Comparison of ENCODE assay signal across 8 cellular contexts in the genomic region with DNA sequence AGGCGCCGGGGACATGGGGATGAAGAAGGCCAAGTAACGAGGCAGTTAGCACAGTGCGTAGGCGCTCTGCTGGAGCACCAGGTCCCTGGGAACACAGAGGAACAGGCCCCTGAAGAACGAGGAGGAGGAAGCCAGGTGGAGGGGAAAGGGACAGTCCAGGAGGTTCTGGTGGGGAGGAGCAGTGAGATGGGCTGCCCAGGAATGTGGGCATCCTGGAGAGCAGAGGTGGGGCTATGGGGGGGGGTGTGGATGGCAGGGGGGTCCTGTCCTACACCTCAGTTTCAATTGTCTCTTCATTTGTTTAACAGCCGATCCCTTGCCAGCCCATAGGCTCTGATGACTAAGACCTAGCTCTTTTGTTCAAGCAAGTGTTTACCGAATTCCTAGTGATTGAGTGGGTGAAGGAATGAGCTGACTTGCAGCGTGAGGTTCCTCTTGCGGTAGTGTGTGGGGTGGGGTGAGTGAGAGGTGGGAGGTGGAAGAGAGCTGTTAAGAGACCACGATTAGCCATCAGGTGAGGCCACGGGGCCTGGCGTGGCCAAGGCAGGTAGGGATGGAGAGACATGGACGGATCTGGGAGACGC. TPM values are rescaled to one million over a fixed set of nuclear protein-coding genes. Genes with fewer than 3 reads are reported as not detected.
DNase-seq lines count a peak whose midpoint lies in the region; ATAC-seq and TF ChIP-seq lines count a peak whose summit lies in the region.

No MANE protein-coding gene starts in this region.

- H3K27me3 ChIP-seq in heart right ventricle, result no peaks in the 10 kb centered on the region
- no peaks in the 10 kb centered on the region for H3K27me3 ChIP-seq in right lobe of liver

- no peaks in the 10 kb centered on the region for H3K27me3 Mint-ChIP-seq in MCF 10A (ENCODE audit: insufficient read depth, unreplicated experiment)

- H3K36me3 Mint-ChIP-seq in MCF 10A (ENCODE audit: insufficient read depth, unreplicated experiment), result peaks cover 43% of the 10 kb centered on the region

- no peaks in the 10 kb centered on the region for H3K9me3 ChIP-seq in heart right ventricle
- H3K9me3 ChIP-seq in right lobe of liver, result no peaks in the 10 kb centered on the region

- H3K4me3 Mint-ChIP-seq in MCF 10A (ENCODE audit: unreplicated experiment), result peak overlapping the region; percentile 22

- no peak for TF ChIP-seq CTCF in heart right ventricle (IDR thresholded peaks at IDR 0.05)
- no peak for TF ChIP-seq CTCF in MCF 10A (IDR thresholded peaks at IDR 0.05; ENCODE audit: unreplicated experiment)
- no peak for TF ChIP-seq CTCF in right lobe of liver (IDR thresholded peaks at IDR 0.05)

- H3K4me3 ChIP-seq in heart right ventricle (no peak overlapping the region), right lobe of liver (no peak overlapping the region), urinary bladder (ENCODE audit: low read depth, low read length) (no peak overlapping the region)

- POLR2A ChIA-PET in MCF 10A (lab: Yijun Ruan, JAX), result interaction anchor here (0.6 to 1.4 kb wide), 11 partner anchors 10 to 286 kb away, joined by 3 to 7 read pairs (median 3); a partner anchor contains a TSS

- WGBS in heart right ventricle, 2 donors, result 74% methylated on average over 15 of the region's 15 CpGs
- 69% methylated on average over 14 of the region's 15 CpGs for WGBS in right lobe of liver (ENCODE audit: insufficient coverage, low coverage, low lambda C conversion rate, missing lambda C conversion rate)
- 68% methylated on average over 15 of the region's 15 CpGs for WGBS in urinary bladder

- ATAC-seq in heart right ventricle (peak in 1 of 8 donors; percentile 10), left ventricle myocardium superior (no peak), right lobe of liver (no peak)

- BruUV-seq in MCF 10A (replicated peaks; lab: Mats Ljungman, UMichigan), result no TSS peak

- H3K4me1 ChIP-seq in heart right ventricle (peaks cover 56 to 87% (median 80%) of the 10 kb centered on the region in 9 donors), right lobe of liver (peaks cover under 1 to 29% (median 14%) of the 10 kb centered on the region in 4 donors), urinary bladder (ENCODE audit: insufficient read depth) (peaks cover 2% of the 10 kb centered on the region)

- CTCF ChIA-PET in MCF 10A (lab: Yijun Ruan, JAX), result interaction anchor here (0.7 to 1.9 kb wide), 4 partner anchors 10 to 31 kb away, joined by 3 to 8 read pairs (median 4); a partner anchor contains a TSS

- DNase-seq in heart right ventricle, result no peak
- no peak for DNase-seq in left ventricle myocardium superior
- peak; percentile 89 for DNase-seq in MCF 10A (ENCODE audit: unreplicated experiment)
- no peak for DNase-seq in right lobe of liver
- no peak for DNase-seq in cortex of kidney (lab: John Stamatoyannopoulos, UW)
- DNase-seq in SK-N-DZ (ENCODE audit: low spot score), result no peak
- DNase-seq in effector CD8-positive, alpha-beta T cell (lab: John Stamatoyannopoulos, UW), result no peak

- intact Hi-C loops in heart right ventricle (cut with DNase I) (no loop called here), left ventricle myocardium superior (cut with micrococcal nuclease) (no loop called here), MCF 10A (cut with micrococcal nuclease) (no loop called here), right lobe of liver (cut with DNase I) (no loop called here)

- H3K4me1 Mint-ChIP-seq in MCF 10A (ENCODE audit: insufficient read depth, unreplicated experiment), result peaks cover 34% of the 10 kb centered on the region

- no peak for TF ChIP-seq POLR2A in right lobe of liver (IDR thresholded peaks at IDR 0.05)

- H3K9me3 Mint-ChIP-seq in MCF 10A (ENCODE audit: unreplicated experiment), result no peaks in the 10 kb centered on the region

- peak overlapping the region; percentile 73 to 93 (median 84) for H3K27ac ChIP-seq in heart right ventricle
- H3K27ac ChIP-seq in right lobe of liver, result peak overlapping the region; percentile 49 to 68 (median 62)
- H3K27ac ChIP-seq in urinary bladder (ENCODE audit: low read depth), result peak overlapping the region; percentile 44

- peaks cover 5 to 69% (median 36%) of the 10 kb centered on the region in 9 donors for H3K36me3 ChIP-seq in heart right ventricle
- H3K36me3 ChIP-seq in right lobe of liver, result peaks cover 2 to 49% (median 26%) of the 10 kb centered on the region in 4 donors
- peaks cover 14% of the 10 kb centered on the region for H3K36me3 ChIP-seq in urinary bladder (ENCODE audit: insufficient read depth)

- H3K27ac Mint-ChIP-seq in MCF 10A (ENCODE audit: low read depth, unreplicated experiment), result peak overlapping the region; percentile 85

RNA-seq across cellular contexts. Expression of a gene that starts 8.4 kb away (rescaled TPM):
- 10 to 100 TPM; 14.7 to 38.9 (median 21.8) TPM for total RNA-seq in heart right ventricle
- 10 to 100 TPM; 26.3 to 49.2 TPM for polyA plus RNA-seq in heart right ventricle
- total RNA-seq in left ventricle myocardium superior, result 39.7 TPM
- total RNA-seq in MCF 10A (2022), result 0.70 and 2.0 TPM in 2 replicates
- total RNA-seq in right lobe of liver, result 10 to 100 TPM; 14.0 to 69.7 (median 38.2) TPM
- 16.8 TPM for total RNA-seq in urinary bladder
- 34.8 TPM for polyA plus RNA-seq in urinary bladder
- polyA plus RNA-seq in SK-N-DZ (2014; cell fraction: cytosol; rRNA removed), result 57.6 and 72.8 TPM in 2 replicates
- 69.4 and 85.5 TPM in 2 replicates for polyA plus RNA-seq in SK-N-DZ (2014; cell fraction: nucleus; rRNA removed)

RNA-seq across cellular contexts. Expression of a gene that starts 30.4 kb away (rescaled TPM):
- 10 to 100 TPM; 15.2 to 45.1 (median 19.6) TPM for total RNA-seq in heart right ventricle
- 10 to 100 TPM; 13.2 to 41.7 TPM for polyA plus RNA-seq in heart right ventricle
- total RNA-seq in left ventricle myocardium superior, result 21.6 TPM
- 30.9 and 31.6 TPM in 2 replicates for total RNA-seq in MCF 10A (2022)
- total RNA-seq in right lobe of liver, result 10 to 100 TPM in 5 of 6 experiments, 1 to 10 TPM in 1; 8.6 to 46.1 (median 22.1) TPM
- 17.1 TPM for total RNA-seq in urinary bladder
- 62.3 TPM for polyA plus RNA-seq in urinary bladder
- 35.5 and 44.0 TPM in 2 replicates for polyA plus RNA-seq in SK-N-DZ (2014; cell fraction: cytosol; rRNA removed)
- 21.8 and 23.4 TPM in 2 replicates for polyA plus RNA-seq in SK-N-DZ (2014; cell fraction: nucleus; rRNA removed)

RNA-seq across cellular contexts. Expression of a gene that starts 30.6 kb away (rescaled TPM):
- total RNA-seq in heart right ventricle, result 10 to 100 TPM in 7 of 10 donors, 1 to 10 TPM in 3; 8.9 to 20.3 (median 11.1) TPM
- 10 to 100 TPM; 10.9 to 12.7 TPM for polyA plus RNA-seq in heart right ventricle
- 16.6 TPM for total RNA-seq in left ventricle myocardium superior
- 3.8 and 5.7 TPM in 2 replicates for total RNA-seq in MCF 10A (2022)
- 10 to 100 TPM in 4 of 6 experiments, 1 to 10 TPM in 2; 7.2 to 12.7 (median 10.4) TPM for total RNA-seq in right lobe of liver
- 5.4 TPM for total RNA-seq in urinary bladder
- 7.8 TPM for polyA plus RNA-seq in urinary bladder
- polyA plus RNA-seq in SK-N-DZ (2014; cell fraction: cytosol; rRNA removed), result 45.3 and 47.4 TPM in 2 replicates
- 103 and 114 TPM in 2 replicates for polyA plus RNA-seq in SK-N-DZ (2014; cell fraction: nucleus; rRNA removed)

RNA-seq across cellular contexts. Expression of a gene that starts 35.0 kb away (rescaled TPM):
- total RNA-seq in heart right ventricle (10 to 100 TPM in 3 of 10 donors, 1 to 10 TPM in 7; 6.0 to 12.0 (median 8.8) TPM), left ventricle myocardium superior (8.0 TPM), MCF 10A (2022) (12.0 and 16.9 TPM in 2 replicates), right lobe of liver (10 to 100 TPM in 2 of 6 experiments, 1 to 10 TPM in 4; 6.6 to 17.3 (median 8.4) TPM), urinary bladder (11.3 TPM)
- polyA plus RNA-seq in heart right ventricle (10 to 100 TPM in 1 of 2 donors, 1 to 10 TPM in 1; 5.0 to 14.2 TPM), urinary bladder (16.4 TPM)
- polyA plus RNA-seq in SK-N-DZ (2014; cell fraction: cytosol; rRNA removed), result 12.6 and 15.4 TPM in 2 replicates
- polyA plus RNA-seq in SK-N-DZ (2014; cell fraction: nucleus; rRNA removed), result 4.0 and 6.7 TPM in 2 replicates

RNA-seq across cellular contexts. Expression of a gene that starts 35.1 kb away (rescaled TPM):
- 10 to 100 TPM; 16.1 to 27.3 (median 20.6) TPM for total RNA-seq in heart right ventricle
- 10 to 100 TPM; 12.7 to 20.6 TPM for polyA plus RNA-seq in heart right ventricle
- total RNA-seq in left ventricle myocardium superior, result 17.4 TPM
- 47.3 and 54.9 TPM in 2 replicates for total RNA-seq in MCF 10A (2022)
- total RNA-seq in right lobe of liver, result 10 to 100 TPM; 10.5 to 18.7 (median 15.6) TPM
- 43.1 TPM for total RNA-seq in urinary bladder
- polyA plus RNA-seq in urinary bladder, result 20.3 TPM
- polyA plus RNA-seq in SK-N-DZ (2014; cell fraction: cytosol; rRNA removed), result 48.6 and 61.0 TPM in 2 replicates
- 70.0 and 146 TPM in 2 replicates for polyA plus RNA-seq in SK-N-DZ (2014; cell fraction: nucleus; rRNA removed)
